Comparison of ENCODE assay signal across 1 cellular context in the genomic region with DNA sequence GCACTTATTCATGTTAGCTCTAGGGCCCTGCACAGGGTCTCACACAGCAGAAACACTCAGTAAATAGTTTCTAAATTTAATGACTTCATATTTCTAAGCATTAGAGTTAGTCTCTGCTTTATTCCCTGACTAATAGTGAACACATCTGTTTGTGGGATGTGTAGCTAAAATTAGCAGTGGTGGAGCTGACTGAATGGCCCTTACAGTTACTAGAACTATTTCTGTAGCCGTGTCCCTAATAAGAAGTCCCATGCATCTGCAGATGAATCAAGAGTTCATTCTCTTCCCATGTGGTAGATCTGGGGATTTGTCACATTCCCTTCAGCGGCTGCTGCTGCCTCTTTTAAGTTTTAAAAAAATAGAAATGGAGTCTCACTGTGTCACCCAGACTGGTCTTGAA.
TF ChIP-seq lines count a peak whose summit lies in the region.

No MANE protein-coding gene starts in this region.

TF ChIP-seq in IMR-90, 13 proteins besides CTCF, POLR2A, EP300 and RAD21 (continued from another document):
- no peak for TF ChIP-seq MXI1 (IDR thresholded peaks at IDR 0.05; ENCODE audit: borderline replicate concordance, low read depth, low read length)
